In genomic region chr9:107249131-107249533, GRCh38 we compare ENCODE assay signal across 14 cellular contexts. TPM values are rescaled to one million over a fixed set of nuclear protein-coding genes. Genes with fewer than 3 reads are reported as not detected.
DNase-seq lines count a peak whose midpoint lies in the region; ATAC-seq and TF ChIP-seq lines count a peak whose summit lies in the region.
"Had no signal": no experiment of that assay in that cellular context is flagged by ENCODE, and none has a peak within 500 bp of the region (broad histone marks: within the 10 kb centered on the region; RNA-seq: fewer than 3 reads in every experiment).

No MANE protein-coding gene starts in this region.

- H3K27ac ChIP-seq in cardiac muscle cell (peak overlapping the region; percentile 25), mammary epithelial cell (ENCODE audit: insufficient read depth, low read depth, low read length) (peak overlapping the region; percentile 87), left lung (no peak overlapping the region), stomach (no peak overlapping the region)
- H3K27ac ChIP-seq: suprapubic skin had no signal

- no peak for DNase-seq in cardiac muscle cell (ENCODE audit: low read depth in 1 of 2, low spot score in 1 of 2)
- DNase-seq in cardiac septum (ENCODE audit: low spot score): no peak
- DNase-seq in mammary epithelial cell: peak; percentile 68
- DNase-seq in left lung: no peak
- no peak for DNase-seq in anterior cingulate cortex (lab: John Stamatoyannopoulos, UW)
- no peak for DNase-seq in stomach
- DNase-seq in stimulated activated naive CD4-positive, alpha-beta T cell (lab: John Stamatoyannopoulos, UW): no peak
- DNase-seq: ACHN; activated CD8-positive, alpha-beta memory T cell treated with anti-CD3 and anti-CD28 coated beads, Interleukin-2, amount 50 U/mL, for 4 hours; DMS79 treated with DMSO at 0.1 percent for 48 hours; NCI-H1930; occipital lobe had no signal

- H3K27me3 ChIP-seq in cardiac muscle cell: no peaks in the 10 kb centered on the region
- H3K27me3 ChIP-seq in mammary epithelial cell (ENCODE audit: insufficient read depth, low read length): no peaks in the 10 kb centered on the region
- H3K27me3 ChIP-seq in left lung: no peaks in the 10 kb centered on the region
- H3K27me3 ChIP-seq in stomach: no peaks in the 10 kb centered on the region
- H3K27me3 ChIP-seq: suprapubic skin had no signal

- CTCF ChIA-PET in mammary epithelial cell (lab: Charles Lee; ENCODE audit: low non-redundant PET): interaction anchor here (0.7 kb wide), 1 partner anchor 10 kb away, joined by 4 read pairs; no protein-coding TSS in a partner anchor

- no peak overlapping the region for H3K4me3 ChIP-seq in cardiac muscle cell
- H3K4me3 ChIP-seq in mammary epithelial cell (replicated peaks in 1 of 3; ENCODE audit: insufficient read depth in 1 of 3, low read depth in 2 of 3, low read length in 3 of 3): peak overlapping the region; percentile 2 to 37 (median 10)
- no peak overlapping the region for H3K4me3 ChIP-seq in left lung
- H3K4me3 ChIP-seq in stomach: no peak overlapping the region
- H3K4me3 ChIP-seq: suprapubic skin had no signal

- intact Hi-C loops in cardiac septum (cut with DNase I): no loop called here
- intact Hi-C loops in mammary epithelial cell (cut with micrococcal nuclease): loop anchor here (1.0 kb wide), 2 partner anchors 17 to 35 kb away; no protein-coding TSS in a partner anchor
- intact Hi-C loops in left lung (cut with DNase I): loop anchor here in 1 of 2 donors (10.0 kb wide), 1 partner anchor 96 kb away; no protein-coding TSS in a partner anchor
- intact Hi-C loops in stomach (cut with DNase I; ENCODE audit: low total_unique reads): no loop called here

- dilution Hi-C loops in mammary epithelial cell (cut with HindIII; ENCODE audit: low sequenced_read_pairs): no loop called here

- no peaks in the 10 kb centered on the region for H3K9me3 ChIP-seq in cardiac muscle cell (ENCODE audit: low read depth)
- H3K9me3 ChIP-seq in mammary epithelial cell (replicated peaks; ENCODE audit: insufficient read depth, low read length): no peaks in the 10 kb centered on the region
- H3K9me3 ChIP-seq in left lung: no peaks in the 10 kb centered on the region
- H3K9me3 ChIP-seq in stomach: no peaks in the 10 kb centered on the region
- H3K9me3 ChIP-seq: suprapubic skin had no signal

- WGBS in mammary epithelial cell (ENCODE audit: low coverage, missing lambda C conversion rate): 8% methylated on average over 2 of the region's 2 CpGs
- WGBS in stomach, 5 donors: 24 to 44% (median 32%) methylated on average over 2 of the region's 2 CpGs

- H3K4me1 ChIP-seq in cardiac muscle cell (ENCODE audit: low read depth) (peaks cover 4% of the 10 kb centered on the region), mammary epithelial cell (ENCODE audit: insufficient read depth, low read length) (peaks cover 45% of the 10 kb centered on the region), left lung (no peaks in the 10 kb centered on the region), stomach (peaks cover 0 to 9% (median 0%) of the 10 kb centered on the region in 4 donors)
- H3K4me1 ChIP-seq: suprapubic skin had no signal

- peak overlapping the region; percentile 51 for H3K9ac ChIP-seq in mammary epithelial cell (ENCODE audit: insufficient read depth, low read length)

- no peak for TF ChIP-seq POLR2A in stomach (IDR thresholded peaks at IDR 0.05)

- peak overlapping the region; percentile 66 for H2AFZ ChIP-seq in mammary epithelial cell (ENCODE audit: low read depth, low read length)

- H4K20me1 ChIP-seq in mammary epithelial cell (ENCODE audit: insufficient read depth, low read length): no peaks in the 10 kb centered on the region

- H3K36me3 ChIP-seq in cardiac muscle cell: no peaks in the 10 kb centered on the region
- no peaks in the 10 kb centered on the region for H3K36me3 ChIP-seq in mammary epithelial cell (ENCODE audit: insufficient read depth, low read length)
- no peaks in the 10 kb centered on the region for H3K36me3 ChIP-seq in left lung
- no peaks in the 10 kb centered on the region for H3K36me3 ChIP-seq in stomach
- H3K36me3 ChIP-seq: suprapubic skin had no signal

- in situ Hi-C loops in mammary epithelial cell (cut with MboI; ENCODE audit: low sequenced_read_pairs in 2 of 2): no loop called here

- TF ChIP-seq CTCF in cardiac muscle cell (IDR thresholded peaks at IDR 0.05; ENCODE audit: low read depth, low read length): no peak
- no peak for TF ChIP-seq CTCF in mammary epithelial cell (conservative IDR thresholded peaks at IDR 0.05 in 1 of 2, IDR thresholded peaks at IDR 0.05 in 1 of 2; ENCODE audit: extremely low read depth in 1 of 2, insufficient read depth in 1 of 2, low read depth in 1 of 2, low read length in 2 of 2)
- TF ChIP-seq CTCF in left lung (IDR thresholded peaks at IDR 0.05): no peak
- TF ChIP-seq CTCF in stomach (IDR thresholded peaks at IDR 0.05): no peak

- ATAC-seq in left lung: peak; percentile 62
- no peak for ATAC-seq in GM18511 (IDR thresholded peaks at IDR 0.05; ENCODE audit: unreplicated experiment)

- TF ChIP-seq EP300 in stomach (IDR thresholded peaks at IDR 0.05): no peak

- BruUV-seq in mammary epithelial cell (replicated peaks; lab: Mats Ljungman, UMichigan): no TSS peak

- H3K4me2 ChIP-seq in mammary epithelial cell (ENCODE audit: insufficient read depth, low read depth, low read length): peak overlapping the region; percentile 59

- H3K79me2 ChIP-seq in mammary epithelial cell (ENCODE audit: insufficient read depth, low read length): peaks cover 16% of the 10 kb centered on the region

RNA-seq across cellular contexts. Expression of gene RAD23B, which starts 33.9 kb away (rescaled TPM):
- total RNA-seq in cardiac muscle cell: 84.7 and 88.5 TPM in 2 replicates
- 11.7 and 13.6 TPM in 2 replicates for polyA plus RNA-seq in cardiac muscle cell
- 103 TPM for total RNA-seq in cardiac septum
- total RNA-seq in mammary epithelial cell: 100 to 1,000 TPM; 126 to 177 TPM
- polyA plus RNA-seq in mammary epithelial cell: 166 TPM
- polyA minus RNA-seq in mammary epithelial cell: 115 TPM
- total RNA-seq in left lung: 100 to 1,000 TPM; 108 to 142 TPM
- total RNA-seq in stomach: 10 to 100 TPM; 19.3 to 86.8 (median 61.4) TPM
- 10 to 100 TPM; 35.1 to 50.7 (median 39.7) TPM for polyA plus RNA-seq in stomach

Comparison
In these comparisons a context has a peak if more than half of its experiments do, and no peak if none do; other contexts are left out.
1. H3K27ac ChIP-seq: peak in cardiac muscle cell (single experiment) and mammary epithelial cell (single experiment); none in left lung (0 of 2) and stomach (0 of 5).
2. H3K4me3 ChIP-seq: peak in mammary epithelial cell (3 of 3); none in cardiac muscle cell (single experiment), left lung (0 of 2) and stomach (0 of 4).